Comparison of ENCODE assay signal across 32 cellular contexts in the genomic region with DNA sequence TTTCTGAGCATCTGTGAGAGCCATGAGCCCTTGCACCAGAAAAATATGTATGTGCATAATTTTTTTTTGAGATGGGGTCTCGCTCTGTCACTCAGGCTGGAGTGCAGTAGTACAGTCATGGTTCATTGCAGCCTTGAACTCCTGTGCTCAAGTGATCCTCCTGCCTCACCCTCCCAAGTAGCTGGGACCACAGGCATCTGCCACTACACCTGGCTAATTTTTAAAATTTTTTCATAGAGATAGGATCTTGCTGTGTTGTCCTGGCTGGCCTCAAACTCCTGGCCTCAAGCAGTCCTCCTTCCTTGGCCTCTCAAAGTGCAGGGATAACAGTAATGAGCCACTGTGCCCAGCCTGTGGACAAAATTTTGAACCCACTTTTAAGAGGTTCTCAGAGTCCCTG. TPM values are rescaled to one million over a fixed set of nuclear protein-coding genes. Genes with fewer than 3 reads are reported as not detected.
"Had no signal": no experiment of that assay in that cellular context is flagged by ENCODE, and none has a peak within 500 bp of the region (broad histone marks: within the 10 kb centered on the region; RNA-seq: fewer than 3 reads in every experiment).

No MANE protein-coding gene starts in this region.

- H3K27me3 Mint-ChIP-seq: stimulated activated memory B cell treated with anti-CD40 and anti-IgM and Interleukin-4, amounts not matched to agents 10 μg/mL and 1 μg/mL and 100 μg/mL, for 72 hours had no signal

- H3K9me3 Mint-ChIP-seq: stimulated activated naive CD8-positive, alpha-beta T cell treated with anti-CD3 and anti-CD28 coated beads, Interleukin-15, amount 100 ng/mL, for 72 hours; stimulated activated naive CD8-positive, alpha-beta T cell treated with anti-CD3 and anti-CD28 coated beads, Interleukin-15, Interleukin-2, amounts not matched to agents 100 ng/mL and 50 ng/mL, for 24 hours; type B pancreatic cell had no signal

- H3K4me3 ChIP-seq: stomach, suprapubic skin, testis, thoracic aorta, thyroid gland, tibial artery, tibial nerve, transverse colon, upper lobe of left lung, upper lobe of right lung, uterus, vagina had no signal

- H3K27ac ChIP-seq: stomach, suprapubic skin, testis, thoracic aorta, thyroid gland, tibial artery, tibial nerve, transverse colon, upper lobe of left lung, upper lobe of right lung, uterus, vagina had no signal

- H3K36me3 Mint-ChIP-seq: stimulated activated effector memory CD8-positive, alpha-beta T cell treated with anti-CD3 and anti-CD28 coated beads, Interleukin-12 subunit alpha, Interleukin-12 subunit beta, amount 100 ng/mL, for 72 hours; stimulated activated memory B cell treated with anti-CD40 and anti-IgM and Interleukin-4, amounts not matched to agents 10 μg/mL and 1 μg/mL and 100 μg/mL, for 72 hours; stimulated activated naive B cell treated with anti-CD40 and anti-IgM and Interleukin-4, amounts not matched to agents 10 μg/mL and 1 μg/mL and 100 μg/mL, for 72 hours; type B pancreatic cell had no signal

- H3K27me3 ChIP-seq: stomach, suprapubic skin, testis, thyroid gland, tibial artery, tibial nerve, transverse colon, upper lobe of left lung, upper lobe of right lung, uterus, vagina had no signal

- FAIRE-seq: urothelium cell line had no signal

- H3K36me3 ChIP-seq: stomach, suprapubic skin, thoracic aorta, thyroid gland, tibial artery, tibial nerve, transverse colon, upper lobe of left lung, upper lobe of right lung, uterus, vagina had no signal

- ATAC-seq: stimulated activated effector memory CD8-positive, alpha-beta T cell treated with anti-CD3 and anti-CD28 coated beads, Interleukin-12 subunit alpha, Interleukin-12 subunit beta, amount 100 ng/mL, for 72 hours; stimulated activated memory B cell treated with anti-CD40 and anti-IgM and Interleukin-4, amounts not matched to agents 10 μg/mL and 1 μg/mL and 100 μg/mL, for 72 hours; stimulated activated naive B cell treated with anti-CD40 and anti-IgM and Interleukin-4, amounts not matched to agents 10 μg/mL and 1 μg/mL and 100 μg/mL, for 72 hours; stimulated activated naive CD8-positive, alpha-beta T cell treated with anti-CD3 and anti-CD28 coated beads, Interleukin-15, amount 100 ng/mL, for 72 hours; stimulated activated naive CD8-positive, alpha-beta T cell treated with anti-CD3 and anti-CD28 coated beads, Interleukin-15, Interleukin-2, amounts not matched to agents 100 U/mL and 50 U/mL, for 24 hours; upper lobe of right lung had no signal

- H3K4me1 ChIP-seq: stomach, testis, thyroid gland, tibial artery, tibial nerve, transverse colon, upper lobe of left lung, upper lobe of right lung, uterus, vagina had no signal

- H3K4me3 Mint-ChIP-seq: stimulated activated effector memory CD8-positive, alpha-beta T cell treated with anti-CD3 and anti-CD28 coated beads, Interleukin-12 subunit alpha, Interleukin-12 subunit beta, amount 100 ng/mL, for 72 hours; stimulated activated memory B cell treated with anti-CD40 and anti-IgM and Interleukin-4, amounts not matched to agents 10 μg/mL and 1 μg/mL and 100 μg/mL, for 72 hours; stimulated activated naive B cell treated with anti-CD40 and anti-IgM and Interleukin-4, amounts not matched to agents 10 μg/mL and 1 μg/mL and 100 μg/mL, for 72 hours; stimulated activated naive CD8-positive, alpha-beta T cell treated with anti-CD3 and anti-CD28 coated beads, Interleukin-15, amount 100 ng/mL, for 72 hours; stimulated activated naive CD8-positive, alpha-beta T cell treated with anti-CD3 and anti-CD28 coated beads, Interleukin-15, Interleukin-2, amounts not matched to agents 100 ng/mL and 50 ng/mL, for 24 hours; type B pancreatic cell had no signal

- H3K27ac Mint-ChIP-seq: stimulated activated effector memory CD8-positive, alpha-beta T cell treated with anti-CD3 and anti-CD28 coated beads, Interleukin-12 subunit alpha, Interleukin-12 subunit beta, amount 100 ng/mL, for 72 hours; stimulated activated memory B cell treated with anti-CD40 and anti-IgM and Interleukin-4, amounts not matched to agents 10 μg/mL and 1 μg/mL and 100 μg/mL, for 72 hours; stimulated activated naive B cell treated with anti-CD40 and anti-IgM and Interleukin-4, amounts not matched to agents 10 μg/mL and 1 μg/mL and 100 μg/mL, for 72 hours; stimulated activated naive CD8-positive, alpha-beta T cell treated with anti-CD3 and anti-CD28 coated beads, Interleukin-15, Interleukin-2, amounts not matched to agents 100 ng/mL and 50 ng/mL, for 24 hours; type B pancreatic cell had no signal

- H3K4me1 Mint-ChIP-seq: stimulated activated effector memory CD8-positive, alpha-beta T cell treated with anti-CD3 and anti-CD28 coated beads, Interleukin-12 subunit alpha, Interleukin-12 subunit beta, amount 100 ng/mL, for 72 hours; stimulated activated memory B cell treated with anti-CD40 and anti-IgM and Interleukin-4, amounts not matched to agents 10 μg/mL and 1 μg/mL and 100 μg/mL, for 72 hours; stimulated activated naive B cell treated with anti-CD40 and anti-IgM and Interleukin-4, amounts not matched to agents 10 μg/mL and 1 μg/mL and 100 μg/mL, for 72 hours; stimulated activated naive CD8-positive, alpha-beta T cell treated with anti-CD3 and anti-CD28 coated beads, Interleukin-15, amount 100 ng/mL, for 72 hours had no signal

- H3K9me3 ChIP-seq: stomach, suprapubic skin, testis, thoracic aorta, thyroid gland, tibial artery, tibial nerve, transverse colon, upper lobe of left lung, upper lobe of right lung, uterus, vagina had no signal

- DNase-seq: stimulated activated CD4-positive, alpha-beta T cell treated with anti-CD3 and anti-CD28 coated beads, Interleukin-2, amount 100 ng/mL, for 48 hours; stimulated activated CD4-positive, alpha-beta T cell treated with anti-CD3 and anti-CD28 coated beads, Interleukin-4, amount 100 ng/mL, for 1 hour; stimulated activated CD4-positive, alpha-beta T cell treated with anti-CD3 and anti-CD28 coated beads, Interleukin-4, amount 100 ng/mL, for 24 hours; stimulated activated CD4-positive, alpha-beta T cell treated with anti-CD3 and anti-CD28 coated beads, Interleukin-4, amount 100 ng/mL, for 4 hours; stimulated activated CD8-positive, alpha-beta memory T cell treated with anti-CD3 and anti-CD28 coated beads, Interleukin-4, amount 100 ng/mL, for 48 hours; stimulated activated naive B cell treated with anti-CD40 and anti-IgM and Interleukin-4, amounts not matched to agents 10 μg/mL and 1 μg/mL and 100 μg/mL, for 72 hours; stimulated activated naive CD4-positive, alpha-beta T cell; stimulated activated naive CD4-positive, alpha-beta T cell treated with Interleukin-2 at 50 U/mL for 16 hours; stimulated activated naive CD8-positive, alpha-beta T cell treated with anti-CD3 and anti-CD28 coated beads, Interleukin-15, amount 100 ng/mL, for 72 hours; stimulated activated naive CD8-positive, alpha-beta T cell treated with anti-CD3 and anti-CD28 coated beads, Interleukin-15, Interleukin-2, amounts not matched to agents 100 U/mL and 50 U/mL, for 24 hours; stomach; substantia nigra; testis; thyroid gland; tibial artery; transverse colon; upper lobe of left lung; upper lobe of right lung; uterus had no signal

RNA-seq across cellular contexts. Expression of a gene that starts 27.2 kb away (rescaled TPM):
- total RNA-seq: stomach, subcutaneous adipose tissue, temporal lobe, thoracic aorta, tibial nerve, transverse colon, upper lobe of left lung, upper lobe of right lung, ureter, urinary bladder, uterus had no signal
- polyA plus RNA-seq: urinary bladder had no signal
